In genomic region chrX:136781180-136781797, GRCh38 we compare ENCODE assay signal across 9 cellular contexts. TPM values are rescaled to one million over a fixed set of nuclear protein-coding genes. Genes with fewer than 3 reads are reported as not detected.
A peak's percentile ranks its signal among the peaks of the same experiment; 100 is the strongest.
DNase-seq lines count a peak whose midpoint lies in the region; ATAC-seq and TF ChIP-seq lines count a peak whose summit lies in the region.
"Had no signal": no experiment of that assay in that cellular context is flagged by ENCODE, and none has a peak within 500 bp of the region (broad histone marks: within the 10 kb centered on the region; RNA-seq: fewer than 3 reads in every experiment).

No MANE protein-coding gene starts in this region.

- H2AFZ ChIP-seq in Loucy (ENCODE audit: low read length) (peak overlapping the region; percentile 66; the same call in 1 of the 2 replicates), osteoblast (ENCODE audit: low read length) (peak overlapping the region; percentile 75)

- no peaks in the 10 kb centered on the region for H3K9me3 Mint-ChIP-seq in central memory CD8-positive, alpha-beta T cell

- peak overlapping the region; percentile 96 for H3K4me2 ChIP-seq in Loucy (ENCODE audit: low read depth, low read length, poor library complexity, severe bottlenecking)
- peak overlapping the region; percentile 85 for H3K4me2 ChIP-seq in osteoblast (ENCODE audit: insufficient read depth, low read length)

- H3K9me3 ChIP-seq in Loucy (ENCODE audit: insufficient read depth, low read depth, low read length) (no peaks in the 10 kb centered on the region), osteoblast (ENCODE audit: low read depth, low read length) (no peaks in the 10 kb centered on the region)

- H3K27ac ChIP-seq in osteoblast (ENCODE audit: low read depth, low read length) = no peak overlapping the region

- H3K36me3 ChIP-seq in Loucy (ENCODE audit: insufficient read depth, low read length) = no peaks in the 10 kb centered on the region
- no peaks in the 10 kb centered on the region for H3K36me3 ChIP-seq in osteoblast (ENCODE audit: insufficient read depth, low read length)

- DNase-seq in DMS 273 treated with DMSO at 0.1 percent for 48 hours (lab: John Stamatoyannopoulos, UW) = peak; percentile 23
- no peak for DNase-seq in central memory CD8-positive, alpha-beta T cell (ENCODE audit: low spot score in 2 of 2)
- DNase-seq in osteoblast (ENCODE audit: insufficient read length, low spot score, missing footprints) = no peak
- DNase-seq in KG1 (lab: John Stamatoyannopoulos, UW) = no peak
- DNase-seq in H4 (ENCODE audit: low spot score) = no peak
- no peak for DNase-seq in activated CD8-positive, alpha-beta memory T cell treated with anti-CD3 and anti-CD28 coated beads for 24 hours
- no peak for DNase-seq in DMS53 treated with DMSO at 0.1 percent for 48 hours (lab: John Stamatoyannopoulos, UW; ENCODE audit: unreplicated experiment)
- DNase-seq: NCI-H2029 had no signal

- peak overlapping the region; percentile 97 for H3K9ac ChIP-seq in Loucy (ENCODE audit: low read depth, low read length, poor library complexity, severe bottlenecking)

- peak overlapping the region; percentile 93 for H3K27ac Mint-ChIP-seq in central memory CD8-positive, alpha-beta T cell (ENCODE audit: low read depth)

- H3K27me3 ChIP-seq in Loucy (ENCODE audit: insufficient read depth, low read length, poor library complexity, severe bottlenecking) (no peaks in the 10 kb centered on the region), osteoblast (ENCODE audit: insufficient read depth, low read length) (no peaks in the 10 kb centered on the region)

- H3K79me2 ChIP-seq in Loucy (ENCODE audit: insufficient read depth, low read length) (peaks cover 39% of the 10 kb centered on the region), osteoblast (ENCODE audit: insufficient read depth, low read length) (no peaks in the 10 kb centered on the region)

- no peaks in the 10 kb centered on the region for H3K9me2 ChIP-seq in Loucy (replicated peaks; ENCODE audit: low read depth, low read length)

- no peaks in the 10 kb centered on the region for H3F3A ChIP-seq in Loucy (ENCODE audit: low read depth)

- ATAC-seq in central memory CD8-positive, alpha-beta T cell (replicated peaks; ENCODE audit: extremely low read depth, poor library complexity, severe bottlenecking) = no peak

- peaks cover 40% of the 10 kb centered on the region for H3K4me1 Mint-ChIP-seq in central memory CD8-positive, alpha-beta T cell

- TF ChIP-seq CTCF in Loucy (conservative IDR thresholded peaks at IDR 0.05; ENCODE audit: low read length) (no peak), osteoblast (IDR thresholded peaks at IDR 0.05; ENCODE audit: extremely low read depth, low read depth, low read length) (no peak)

- peaks cover 6% of the 10 kb centered on the region for H3K36me3 Mint-ChIP-seq in central memory CD8-positive, alpha-beta T cell (ENCODE audit: insufficient read depth)

- H3K4me3 ChIP-seq in Loucy (ENCODE audit: low read length, poor library complexity, severe bottlenecking) (peak overlapping the region; percentile 89), osteoblast (ENCODE audit: insufficient read depth, low read length) (peak overlapping the region; percentile 60)

- H3K4me1 ChIP-seq in Loucy (ENCODE audit: insufficient read depth, low read length, poor library complexity, severe bottlenecking) = peaks cover 35% of the 10 kb centered on the region
- peaks cover 10% of the 10 kb centered on the region for H3K4me1 ChIP-seq in osteoblast (ENCODE audit: insufficient read depth, low read length)

- H3K27me3 Mint-ChIP-seq in central memory CD8-positive, alpha-beta T cell = no peaks in the 10 kb centered on the region

- H3K4me3 Mint-ChIP-seq in central memory CD8-positive, alpha-beta T cell = peak overlapping the region; percentile 90

- H4K20me1 ChIP-seq in Loucy (ENCODE audit: insufficient read depth, low read length, poor library complexity, severe bottlenecking) (peaks cover 4% of the 10 kb centered on the region), osteoblast (ENCODE audit: insufficient read depth, low read length) (no peaks in the 10 kb centered on the region)

RNA-seq across cellular contexts. Expression of gene ARHGEF6, which starts 0.6 kb away (rescaled TPM):
- total RNA-seq in osteoblast = 17.4 and 19.2 TPM in 2 replicates
- 6.6 and 8.0 TPM in 2 replicates for total RNA-seq in H4 (2014; rRNA removed; shearing (Covaris generic))
